16 cellular contexts compared by ENCODE assay signal in genomic region chr4:158777423-158777822, GRCh38. TPM values are rescaled to one million over a fixed set of nuclear protein-coding genes. Genes with fewer than 3 reads are reported as not detected.
DNase-seq lines count a peak whose midpoint lies in the region; ATAC-seq, FAIRE-seq and TF ChIP-seq lines count a peak whose summit lies in the region.
"Had no signal": no experiment of that assay in that cellular context is flagged by ENCODE, and none has a peak within 500 bp of the region (broad histone marks: within the 10 kb centered on the region; RNA-seq: fewer than 3 reads in every experiment).

No MANE protein-coding gene starts in this region.

- intact Hi-C loops in IMR-90 (cut with micrococcal nuclease) (no loop called here), K562 (cut with micrococcal nuclease) (loop anchor here (10.0 kb wide), 1 partner anchor 47 kb away; no protein-coding TSS in a partner anchor)
- intact Hi-C loops in activated CD4-positive, alpha-beta memory T cell treated with anti-CD3 and anti-CD28 coated beads for 36 hours (cut with micrococcal nuclease): no loop called here

- H3K4me1 ChIP-seq in BLaER1 treated with 17β-estradiol and CSF1 and Interleukin-3, amounts not matched to agents 10 nM and 100 nM: peaks cover 10 to 88% (median 17%) of the 10 kb centered on the region in 10 experiments
- H3K4me1 ChIP-seq in IMR-90 (ENCODE audit: control insufficient read depth, insufficient read depth, low read length) (peaks cover 18% of the 10 kb centered on the region), K562 (replicated peaks in 1 of 2; ENCODE audit: control insufficient read depth in 2 of 2, insufficient read depth in 2 of 2, low read length in 2 of 2) (peaks cover 6 to 17% of the 10 kb centered on the region in 2 experiments), mesenchymal stem cell (ENCODE audit: control insufficient read depth, insufficient read depth, low read depth, low read length) (peaks cover 2% of the 10 kb centered on the region)
- peaks cover 4% of the 10 kb centered on the region for H3K4me1 ChIP-seq in effector memory CD4-positive, alpha-beta T cell (ENCODE audit: control insufficient read depth, insufficient read depth, low read length, poor library complexity, severe bottlenecking)

- H2BK5ac ChIP-seq in IMR-90 (ENCODE audit: low read depth, low read length, poor library complexity, severe bottlenecking) (peak overlapping the region; percentile 60), mesenchymal stem cell (ENCODE audit: low read depth, low read length, poor library complexity, severe bottlenecking) (no peak overlapping the region)

- H3K79me2 ChIP-seq in K562 (ENCODE audit: control insufficient read depth, insufficient read depth, low read length): peaks cover 48% of the 10 kb centered on the region; the same call in 2 of the 3 replicates

- no peak overlapping the region; the same call in 1 of the 2 replicates for H4K91ac ChIP-seq in IMR-90 (ENCODE audit: insufficient read depth, low read depth, low read length)
- H4K91ac ChIP-seq in mesenchymal stem cell (ENCODE audit: low read length): peak overlapping the region; percentile 50

- no peak overlapping the region for H2AK9ac ChIP-seq in IMR-90 (replicated peaks; ENCODE audit: low read depth, low read length, poor library complexity)

- no peak for TF ChIP-seq CTCF in IMR-90 (conservative IDR thresholded peaks at IDR 0.05; ENCODE audit: low read depth, low read length)
- no peak for TF ChIP-seq CTCF in K562 (IDR thresholded peaks at IDR 0.05 in 2 of 3, conservative IDR thresholded peaks at IDR 0.05 in 1 of 3; ENCODE audit: insufficient read depth in 2 of 3, low read depth in 1 of 3, low read length in 3 of 3)

- H2BK15ac ChIP-seq in IMR-90 (ENCODE audit: low read depth, low read length) (no peak overlapping the region), mesenchymal stem cell (ENCODE audit: low read depth, poor library complexity, severe bottlenecking) (no peak overlapping the region)

- H3K9me1 ChIP-seq in IMR-90 (ENCODE audit: insufficient read depth, low read length) (peaks cover 10% of the 10 kb centered on the region), K562 (ENCODE audit: control insufficient read depth, insufficient read depth, low read length) (no peaks in the 10 kb centered on the region)

- H3K14ac ChIP-seq in IMR-90 (replicated peaks; ENCODE audit: low read depth, low read length) (no peak overlapping the region), mesenchymal stem cell (ENCODE audit: low read length in 2 of 2) (no peak overlapping the region)

- no peak for TF ChIP-seq RAD21 in IMR-90 (IDR thresholded peaks at IDR 0.05; ENCODE audit: low read length)
- TF ChIP-seq RAD21 in K562 (CRISPR knock-in tag; conservative IDR thresholded peaks at IDR 0.05 in 1 of 2, IDR thresholded peaks at IDR 0.05 in 1 of 2): no peak

- H4K8ac ChIP-seq in IMR-90 (ENCODE audit: low read depth in 2 of 2, low read length in 2 of 2) (no peak overlapping the region), mesenchymal stem cell (ENCODE audit: low read length) (peak overlapping the region; percentile 69)

- H2AFZ ChIP-seq in IMR-90 (replicated peaks; ENCODE audit: low read length, poor library complexity) (peak overlapping the region; percentile 29), K562 (ENCODE audit: low read depth, low read length) (no peak overlapping the region), mesenchymal stem cell (ENCODE audit: low read depth, low read length) (no peak overlapping the region)

- no peak for TF ChIP-seq EP300 in K562 (IDR thresholded peaks at IDR 0.05; ENCODE audit: low read length)

- in situ Hi-C loops in IMR-90 (cut with MboI; ENCODE audit: low sequenced_read_pairs) (no loop called here), K562 (cut with MboI) (no loop called here)

- no peak overlapping the region for H2BK20ac ChIP-seq in IMR-90 (ENCODE audit: low read depth, low read length)

- dilution Hi-C loops in IMR-90 (cut with HindIII; ENCODE audit: low sequenced_read_pairs, unreplicated experiment): no loop called here

- no peaks in the 10 kb centered on the region for H3K9me3 ChIP-seq in BLaER1 treated with 17β-estradiol and CSF1 and Interleukin-3, amounts not matched to agents 10 nM and 100 nM (replicated peaks in 1 of 11)
- H3K9me3 ChIP-seq in IMR-90 (ENCODE audit: control insufficient read depth, insufficient read depth, low read length) (no peaks in the 10 kb centered on the region), K562 (replicated peaks; ENCODE audit: control insufficient read depth, insufficient read depth, low read depth, low read length) (no peaks in the 10 kb centered on the region), mesenchymal stem cell (ENCODE audit: control insufficient read depth, low read length) (no peaks in the 10 kb centered on the region)
- no peaks in the 10 kb centered on the region for H3K9me3 ChIP-seq in effector memory CD4-positive, alpha-beta T cell (ENCODE audit: control insufficient read depth, low read length)

- peaks cover 27 to 57% of the 10 kb centered on the region in 2 experiments for H3K79me1 ChIP-seq in IMR-90 (ENCODE audit: low read depth in 1 of 2, low read length in 2 of 2)
- H3K79me1 ChIP-seq in mesenchymal stem cell (replicated peaks; ENCODE audit: low read length, poor library complexity, severe bottlenecking): peaks cover 18% of the 10 kb centered on the region

- H3K4me2 ChIP-seq in BLaER1 treated with 17β-estradiol and CSF1 and Interleukin-3, amounts not matched to agents 10 nM and 100 nM: peak overlapping the region; percentile 22 to 82 (median 55); a peak in 19 of 22 replicates
- H3K4me2 ChIP-seq in IMR-90 (ENCODE audit: low read depth, low read length) (no peak overlapping the region), K562 (ENCODE audit: insufficient read depth, low read length) (no peak overlapping the region), mesenchymal stem cell (ENCODE audit: low read length, poor library complexity, severe bottlenecking) (no peak overlapping the region)

- H3K18ac ChIP-seq in IMR-90 (ENCODE audit: low read depth, low read length): no peak overlapping the region
- peak overlapping the region; percentile 43 to 85 for H3K18ac ChIP-seq in mesenchymal stem cell (ENCODE audit: low read depth in 1 of 2, low read length in 2 of 2)

- WGBS in IMR-90 (ENCODE audit: extremely low coverage in 2 of 2, insufficient read length in 1 of 2), 2 experiments: no CpG with 5 or more reads among the region's 5 CpGs
- 60% methylated on average over 5 of the region's 5 CpGs for WGBS in K562 (ENCODE audit: insufficient coverage, low coverage, missing lambda C conversion rate)
- 65% methylated on average over 3 of the region's 5 CpGs for WGBS in mesenchymal stem cell

- H3K27me3 Mint-ChIP-seq in activated CD4-positive, alpha-beta memory T cell treated with anti-CD3 and anti-CD28 coated beads for 36 hours: no peaks in the 10 kb centered on the region

- no peak for DNase-seq in IMR-90
- no peak for DNase-seq in K562 (ENCODE audit: extremely low read depth in 1 of 4, low spot score in 3 of 4)
- DNase-seq in mesenchymal stem cell: no peak
- no peak for DNase-seq in activated CD4-positive, alpha-beta memory T cell treated with anti-CD3 and anti-CD28 coated beads for 36 hours
- no peak for DNase-seq in NCI-H2029 (lab: John Stamatoyannopoulos, UW)
- DNase-seq in superior temporal gyrus (ENCODE audit: extremely low spot score): no peak
- DNase-seq in effector memory CD4-positive, alpha-beta T cell: no peak
- DNase-seq: activated naive CD4-positive, alpha-beta T cell; cortex of kidney; mammary epithelial cell; NCI-H1105; Right ventricle myocardium superior had no signal

- H2AK5ac ChIP-seq in IMR-90 (ENCODE audit: low read depth, low read length) (no peak overlapping the region), mesenchymal stem cell (ENCODE audit: low read length, severe bottlenecking) (peak overlapping the region; percentile 13)

- peak overlapping the region; percentile 3 to 54 for H2BK12ac ChIP-seq in mesenchymal stem cell (ENCODE audit: low read length in 2 of 2)

- peak overlapping the region in 1 of 10 experiments; percentile 23; a peak in 1 of 20 replicates for H3K4me3 ChIP-seq in BLaER1 treated with 17β-estradiol and CSF1 and Interleukin-3, amounts not matched to agents 10 nM and 100 nM
- H3K4me3 ChIP-seq in IMR-90 (ENCODE audit: insufficient read depth, low read depth, low read length) (no peak overlapping the region), K562 (no peak overlapping the region), mesenchymal stem cell (ENCODE audit: insufficient read depth in 1 of 2, low read depth in 1 of 2, low read length in 2 of 2) (no peak overlapping the region)
- no peak overlapping the region for H3K4me3 ChIP-seq in effector memory CD4-positive, alpha-beta T cell (ENCODE audit: insufficient read depth, low read depth, low read length, poor library complexity, severe bottlenecking)

- H3K4me1 Mint-ChIP-seq in activated CD4-positive, alpha-beta memory T cell treated with anti-CD3 and anti-CD28 coated beads for 36 hours (ENCODE audit: low read depth): peaks cover 38% of the 10 kb centered on the region

- H3K9me3 Mint-ChIP-seq in activated CD4-positive, alpha-beta memory T cell treated with anti-CD3 and anti-CD28 coated beads for 36 hours: no peaks in the 10 kb centered on the region
- H3K9me3 Mint-ChIP-seq: nephron had no signal

- H3K27me3 ChIP-seq in BLaER1 treated with 17β-estradiol and CSF1 and Interleukin-3, amounts not matched to agents 10 nM and 100 nM: no peaks in the 10 kb centered on the region
- H3K27me3 ChIP-seq in IMR-90 (ENCODE audit: control insufficient read depth, insufficient read depth, low read length) (no peaks in the 10 kb centered on the region), K562 (ENCODE audit: control insufficient read depth in 2 of 2, insufficient read depth in 2 of 2, low read length in 2 of 2) (no peaks in the 10 kb centered on the region), mesenchymal stem cell (ENCODE audit: control insufficient read depth in 1 of 2, insufficient read depth in 1 of 2, low read length in 2 of 2) (no peaks in the 10 kb centered on the region)
- no peaks in the 10 kb centered on the region for H3K27me3 ChIP-seq in effector memory CD4-positive, alpha-beta T cell (replicated peaks; ENCODE audit: control insufficient read depth, insufficient read depth, low read length, poor library complexity, severe bottlenecking)

- H3K4ac ChIP-seq in IMR-90 (ENCODE audit: low read depth, low read length): 0 out of 2 replicates have a peak overlapping the region, but pooled peaks have one; percentile 26
- H3K4ac ChIP-seq in mesenchymal stem cell (ENCODE audit: low read depth in 1 of 2, low read length in 2 of 2): peak overlapping the region; percentile 17 to 75

- H4K20me1 ChIP-seq in BLaER1 treated with 17β-estradiol and CSF1 and Interleukin-3, amounts not matched to agents 10 nM and 100 nM: peaks cover 0 to 99% (median 0%) of the 10 kb centered on the region in 11 experiments; a peak in 6 of 22 replicates
- H4K20me1 ChIP-seq in IMR-90 (ENCODE audit: insufficient read depth, low read length) (no peaks in the 10 kb centered on the region), K562 (replicated peaks; ENCODE audit: control insufficient read depth, insufficient read depth, low read length) (no peaks in the 10 kb centered on the region; the same call in 1 of the 2 replicates)

- no peak for FAIRE-seq in K562 (lab: Jason Lieb, UNC)
- FAIRE-seq: astrocyte, D721Med had no signal

- H3K9ac ChIP-seq in BLaER1 treated with 17β-estradiol and CSF1 and Interleukin-3, amounts not matched to agents 10 nM and 100 nM: peak overlapping the region in 3 of 11 experiments; percentile 23 to 59 (median 34); a peak in 3 of 22 replicates
- no peak overlapping the region for H3K9ac ChIP-seq in IMR-90 (ENCODE audit: low read depth, low read length)
- H3K9ac ChIP-seq in K562 (ENCODE audit: insufficient read depth in 1 of 2, low read depth in 2 of 2, low read length in 2 of 2): no peak overlapping the region
- H3K9ac ChIP-seq in mesenchymal stem cell (ENCODE audit: low read length): no peak overlapping the region

- no peak overlapping the region for H3K56ac ChIP-seq in IMR-90 (ENCODE audit: extremely low read depth, insufficient read depth, low read length)

- TF ChIP-seq POLR2A in IMR-90 (IDR thresholded peaks at IDR 0.05; ENCODE audit: low read depth, low read length) (no peak), K562 (conservative IDR thresholded peaks at IDR 0.05) (no peak)

- CTCF ChIA-PET in IMR-90 (lab: Yijun Ruan, JAX) (no interaction called here), K562 (lab: Yijun Ruan, JAX; ENCODE audit: low intra/inter-chr PET ratio) (no interaction called here)
- CTCF ChIA-PET in activated CD4-positive, alpha-beta memory T cell treated with anti-CD3 and anti-CD28 coated beads for 36 hours (lab: Charles Lee): no interaction called here

- BruUV-seq in IMR-90 (replicated peaks; lab: Mats Ljungman, UMichigan) (no TSS peak), K562 (replicated peaks; lab: Mats Ljungman, UMichigan) (no TSS peak)

- no peak overlapping the region for H4K5ac ChIP-seq in IMR-90 (ENCODE audit: low read depth, low read length)

- ATAC-seq in IMR-90 (ENCODE audit: low read depth) (peak; percentile 10; the same call in 1 of the 2 replicates), K562 (peak; percentile 15; the same call in 2 of the 3 replicates)

- H3K27ac ChIP-seq in BLaER1 treated with 17β-estradiol and CSF1 and Interleukin-3, amounts not matched to agents 10 nM and 100 nM: peak overlapping the region in 3 of 11 experiments; percentile 40 to 52 (median 51); a peak in 5 of 22 replicates
- H3K27ac ChIP-seq in IMR-90 (ENCODE audit: insufficient read depth, low read length) (no peak overlapping the region), K562 (ENCODE audit: extremely low read depth, low read depth, low read length) (no peak overlapping the region), mesenchymal stem cell (ENCODE audit: low read length, poor library complexity, severe bottlenecking) (no peak overlapping the region)
- no peak overlapping the region for H3K27ac ChIP-seq in effector memory CD4-positive, alpha-beta T cell (ENCODE audit: insufficient read depth, low read length, poor library complexity, severe bottlenecking)

- H2BK120ac ChIP-seq in IMR-90 (ENCODE audit: low read depth, low read length) (no peak overlapping the region), mesenchymal stem cell (ENCODE audit: low read depth, low read length) (no peak overlapping the region)

- no peak overlapping the region for H3K27ac Mint-ChIP-seq in activated CD4-positive, alpha-beta memory T cell treated with anti-CD3 and anti-CD28 coated beads for 36 hours

- H3K23ac ChIP-seq in IMR-90 (ENCODE audit: low read depth, low read length): no peak overlapping the region
- peak overlapping the region in 1 of 2 experiments; percentile 14 for H3K23ac ChIP-seq in mesenchymal stem cell (ENCODE audit: low read length in 2 of 2)

- peaks cover 2% of the 10 kb centered on the region for H3K36me3 Mint-ChIP-seq in activated CD4-positive, alpha-beta memory T cell treated with anti-CD3 and anti-CD28 coated beads for 36 hours

- H3K4me3 Mint-ChIP-seq in activated CD4-positive, alpha-beta memory T cell treated with anti-CD3 and anti-CD28 coated beads for 36 hours: no peak overlapping the region

- H3K36me3 ChIP-seq in BLaER1 treated with 17β-estradiol and CSF1 and Interleukin-3, amounts not matched to agents 10 nM and 100 nM: no peaks in the 10 kb centered on the region
- H3K36me3 ChIP-seq in IMR-90 (ENCODE audit: control insufficient read depth, insufficient read depth, low read length) (no peaks in the 10 kb centered on the region), K562 (ENCODE audit: control insufficient read depth, insufficient read depth, low read length) (no peaks in the 10 kb centered on the region), mesenchymal stem cell (ENCODE audit: control insufficient read depth in 1 of 2, insufficient read depth in 2 of 2, low read depth in 1 of 2, low read length in 2 of 2) (no peaks in the 10 kb centered on the region)
- no peaks in the 10 kb centered on the region for H3K36me3 ChIP-seq in effector memory CD4-positive, alpha-beta T cell (ENCODE audit: control insufficient read depth, insufficient read depth, low read length)

- POLR2A ChIA-PET in IMR-90 (lab: Charles Lee; ENCODE audit: unreplicated experiment) (no interaction called here), K562 (lab: Yijun Ruan, JAX) (no interaction called here)
- POLR2A ChIA-PET in activated CD4-positive, alpha-beta memory T cell treated with anti-CD3 and anti-CD28 coated beads for 36 hours (lab: Charles Lee): interaction anchor here (0.7 kb wide), 1 partner anchor 57 kb away, joined by 3 read pairs; no protein-coding TSS in a partner anchor

RNA-seq across cellular contexts. Expression of gene FNIP2, which starts 8.6 kb away (rescaled TPM):
- total RNA-seq in IMR-90 (2012; rRNA removed) (22.2 and 24.6 TPM in 2 replicates), K562 (2014; rRNA removed) (6.3 and 7.3 TPM in 2 replicates), K562 (2014; rRNA removed; fragmentation: Illumina TruSeq; extraction: Trizol) (11.7 and 12.4 TPM in 2 replicates), K562 (2015; rRNA removed; fragmentation: Illumina TruSeq; extraction: Trizol) (14.5 and 15.5 TPM in 2 replicates), K562 (2021) (9.7 and 11.6 TPM in 2 replicates)
- polyA plus RNA-seq in IMR-90 (2012; rRNA removed) (3.9 and 4.7 TPM in 2 replicates), K562 (2011; rRNA removed) (5.5 and 8.3 TPM in 2 replicates), K562 (2014; fragmentation: Illumina TruSeq; extraction: Trizol) (7.9 and 8.7 TPM in 2 replicates), K562 (2014; fragmentation: Nextera tagmentation; extraction: Ambion mirVana) (1 to 10 TPM; 1.7 to 2.8 TPM), K562 (2014; rRNA removed) (4.9 and 6.3 TPM in 2 replicates)
- 1.6 and 2.5 TPM in 2 replicates for polyA plus RNA-seq in IMR-90 (2012; cell fraction: cytosol; rRNA removed)
- 1.7 and 5.1 TPM in 2 replicates for polyA plus RNA-seq in IMR-90 (2012; cell fraction: nucleus; rRNA removed; ENCODE audit: low replicate concordance)
- total RNA-seq in K562 (2011; cell fraction: chromatin; rRNA removed; ENCODE audit: low replicate concordance): 19.6 and 35.6 TPM in 2 replicates
- total RNA-seq in K562 (2011; cell fraction: nucleolus; rRNA removed): 6.0 and 7.4 TPM in 2 replicates
- 18.3 and 23.7 TPM in 2 replicates for total RNA-seq in K562 (2011; cell fraction: nucleoplasm; rRNA removed)
- 2.4 and 3.9 TPM in 2 replicates for polyA plus RNA-seq in K562 (2011; cell fraction: cytosol; rRNA removed)
- polyA plus RNA-seq in K562 (2011; cell fraction: nucleus; rRNA removed): 4.0 and 5.3 TPM in 2 replicates
- polyA plus RNA-seq in K562 (2012): 6.9 and 9.7 TPM in 2 replicates
- polyA minus RNA-seq in K562 (2011; rRNA and poly(A)+ RNA removed): 19.4 and 22.2 TPM in 2 replicates
- 6.7 and 9.5 TPM in 2 replicates for polyA minus RNA-seq in K562 (2011; cell fraction: cytosol; rRNA and poly(A)+ RNA removed)
- polyA minus RNA-seq in K562 (2011; cell fraction: nucleus; rRNA and poly(A)+ RNA removed): 7.5 and 9.8 TPM in 2 replicates
- polyA plus RNA-seq in mesenchymal stem cell (2013, experiment 1 of 2): 16.4 TPM
- polyA plus RNA-seq in mesenchymal stem cell (2013, experiment 2 of 2): 18.0 TPM
- total RNA-seq in activated CD4-positive, alpha-beta memory T cell treated with anti-CD3 and anti-CD28 coated beads for 36 hours: 10 to 100 TPM; 17.7 to 19.4 TPM

RNA-seq across cellular contexts. Expression of gene PPID, which starts 54.2 kb away (rescaled TPM):
- total RNA-seq in IMR-90 (2012; rRNA removed) (11.8 and 22.8 TPM in 2 replicates), K562 (2014; rRNA removed) (70.3 and 73.7 TPM in 2 replicates), K562 (2014; rRNA removed; fragmentation: Illumina TruSeq; extraction: Trizol) (112 and 113 TPM in 2 replicates), K562 (2015; rRNA removed; fragmentation: Illumina TruSeq; extraction: Trizol) (110 and 125 TPM in 2 replicates), K562 (2021) (49.3 and 51.7 TPM in 2 replicates)
- polyA plus RNA-seq in IMR-90 (2012; rRNA removed) (17.1 and 21.1 TPM in 2 replicates), K562 (2011; rRNA removed) (29.0 and 46.5 TPM in 2 replicates), K562 (2014; fragmentation: Illumina TruSeq; extraction: Trizol) (122 and 160 TPM in 2 replicates), K562 (2014; fragmentation: Nextera tagmentation; extraction: Ambion mirVana) (100 to 1,000 TPM in 1 of 2 experiments, 10 to 100 TPM in 1; 57.5 to 135 TPM), K562 (2014; rRNA removed) (90.9 and 98.6 TPM in 2 replicates)
- 4.3 and 5.0 TPM in 2 replicates for polyA plus RNA-seq in IMR-90 (2012; cell fraction: cytosol; rRNA removed)
- polyA plus RNA-seq in IMR-90 (2012; cell fraction: nucleus; rRNA removed; ENCODE audit: low replicate concordance): 2.7 and 8.2 TPM in 2 replicates
- total RNA-seq in K562 (2011; cell fraction: chromatin; rRNA removed; ENCODE audit: low replicate concordance): 13.7 and 37.1 TPM in 2 replicates
- total RNA-seq in K562 (2011; cell fraction: nucleolus; rRNA removed): 9.2 and 10.5 TPM in 2 replicates
- 24.2 and 45.6 TPM in 2 replicates for total RNA-seq in K562 (2011; cell fraction: nucleoplasm; rRNA removed)
- polyA plus RNA-seq in K562 (2011; cell fraction: cytosol; rRNA removed): 28.5 and 32.8 TPM in 2 replicates
- polyA plus RNA-seq in K562 (2011; cell fraction: nucleus; rRNA removed): 16.4 and 17.8 TPM in 2 replicates
- polyA plus RNA-seq in K562 (2012): 44.4 and 60.2 TPM in 2 replicates
- polyA minus RNA-seq in K562 (2011; rRNA and poly(A)+ RNA removed): 23.9 and 24.5 TPM in 2 replicates
- 16.5 and 16.6 TPM in 2 replicates for polyA minus RNA-seq in K562 (2011; cell fraction: cytosol; rRNA and poly(A)+ RNA removed)
- 9.8 and 16.8 TPM in 2 replicates for polyA minus RNA-seq in K562 (2011; cell fraction: nucleus; rRNA and poly(A)+ RNA removed)
- polyA plus RNA-seq in mesenchymal stem cell (2013, experiment 1 of 2): 34.9 TPM
- polyA plus RNA-seq in mesenchymal stem cell (2013, experiment 2 of 2): 32.4 TPM
- total RNA-seq in activated CD4-positive, alpha-beta memory T cell treated with anti-CD3 and anti-CD28 coated beads for 36 hours: 10 to 100 TPM; 66.4 to 67.2 TPM

Comparison
In these comparisons a context has a peak if more than half of its experiments do, and no peak if none do; other contexts are left out.
1. H3K4me2 ChIP-seq: peak in BLaER1 treated with 17β-estradiol and CSF1 and Interleukin-3, amounts not matched to agents 10 nM and 100 nM (11 of 11); none in IMR-90 (single experiment), K562 (single experiment) and mesenchymal stem cell (single experiment).